10 cellular contexts compared by ENCODE assay signal in the genomic region with DNA sequence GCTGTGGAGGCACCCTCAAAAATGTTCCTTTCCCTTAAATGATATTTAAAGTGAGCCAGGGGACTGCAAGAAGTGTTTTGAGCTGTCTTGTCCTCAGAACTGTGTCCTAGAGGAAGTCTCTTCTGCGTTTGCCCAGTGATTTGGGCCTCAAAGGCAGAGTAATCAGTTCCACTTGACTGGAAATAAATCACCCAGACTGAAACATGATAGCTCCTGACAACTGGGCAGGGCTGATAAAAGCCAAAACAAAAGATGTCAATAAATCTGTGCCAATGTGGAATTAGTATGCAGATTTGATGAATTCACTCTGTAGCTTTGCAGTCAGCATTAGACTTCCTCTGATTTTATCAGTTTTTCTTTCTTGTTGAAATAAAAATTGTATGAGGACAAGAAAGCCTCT.
DNase-seq lines count a peak whose midpoint lies in the region; ATAC-seq lines count a peak whose summit lies in the region.
"Had no signal": no experiment of that assay in that cellular context is flagged by ENCODE, and none has a peak within 500 bp of the region (broad histone marks: within the 10 kb centered on the region; RNA-seq: fewer than 3 reads in every experiment).

No MANE protein-coding gene starts in this region.

- peak overlapping the region in 7 of 11 experiments; percentile 1 to 47 (median 13); a peak in 7 of 22 replicates for H3K9ac ChIP-seq in BLaER1 treated with 17β-estradiol and CSF1 and Interleukin-3, amounts not matched to agents 10 nM and 100 nM

- peaks cover 17 to 38% (median 25%) of the 10 kb centered on the region in 10 experiments for H3K4me1 ChIP-seq in BLaER1 treated with 17β-estradiol and CSF1 and Interleukin-3, amounts not matched to agents 10 nM and 100 nM

- no peaks in the 10 kb centered on the region for H3K27me3 ChIP-seq in BLaER1 treated with 17β-estradiol and CSF1 and Interleukin-3, amounts not matched to agents 10 nM and 100 nM

- peak overlapping the region in 8 of 11 experiments; percentile 10 to 51 (median 34); a peak in 7 of 22 replicates for H3K27ac ChIP-seq in BLaER1 treated with 17β-estradiol and CSF1 and Interleukin-3, amounts not matched to agents 10 nM and 100 nM

- peaks cover 29 to 52% (median 36%) of the 10 kb centered on the region in 11 experiments; a peak in 21 of 22 replicates for H3K36me3 ChIP-seq in BLaER1 treated with 17β-estradiol and CSF1 and Interleukin-3, amounts not matched to agents 10 nM and 100 nM

- ATAC-seq in HG02678 (IDR thresholded peaks at IDR 0.05; ENCODE audit: unreplicated experiment) = no peak
- no peak for ATAC-seq in HG03025 (IDR thresholded peaks at IDR 0.05; ENCODE audit: low FRiP score, unreplicated experiment)

- peak overlapping the region in 1 of 10 experiments; percentile 13; a peak in 1 of 20 replicates for H3K4me3 ChIP-seq in BLaER1 treated with 17β-estradiol and CSF1 and Interleukin-3, amounts not matched to agents 10 nM and 100 nM

- peak overlapping the region; percentile 37 to 76 (median 61) for H3K4me2 ChIP-seq in BLaER1 treated with 17β-estradiol and CSF1 and Interleukin-3, amounts not matched to agents 10 nM and 100 nM

- DNase-seq in NCI-H1092 treated with DMSO at 0.1 percent for 48 hours (lab: John Stamatoyannopoulos, UW) (peak; percentile 86), RPMI7951 (ENCODE audit: low read depth) (peak; percentile 49), glomerular endothelial cell (ENCODE audit: extremely low read depth, low read depth, low spot score) (peak; percentile 29), CD1c-positive myeloid dendritic cell (ENCODE audit: extremely low spot score) (no peak), HK-2 (ENCODE audit: unreplicated experiment) (no peak)
- DNase-seq: activated CD8-positive, alpha-beta memory T cell treated with anti-CD3 and anti-CD28 coated beads, Interleukin-2, amount 50 U/mL, for 4 hours; CD4-positive, alpha-beta T cell had no signal

- H3K9me3 ChIP-seq in BLaER1 treated with 17β-estradiol and CSF1 and Interleukin-3, amounts not matched to agents 10 nM and 100 nM (replicated peaks in 1 of 11) = peaks cover 0 to 13% (median 6%) of the 10 kb centered on the region in 11 experiments; a peak in 13 of 22 replicates

- H4K20me1 ChIP-seq in BLaER1 treated with 17β-estradiol and CSF1 and Interleukin-3, amounts not matched to agents 10 nM and 100 nM = peaks cover 0 to 3% (median 0%) of the 10 kb centered on the region in 11 experiments; a peak in 1 of 22 replicates

Comparison
In these comparisons a context has a peak if more than half of its experiments do, and no peak if none do; other contexts are left out.
1. DNase-seq: peak in NCI-H1092 treated with DMSO at 0.1 percent for 48 hours (single experiment), RPMI7951 (single experiment) and glomerular endothelial cell (single experiment); none in CD1c-positive myeloid dendritic cell (single experiment) and HK-2 (single experiment).